ENCODE assay signal across 1 cellular context in the genomic region with DNA sequence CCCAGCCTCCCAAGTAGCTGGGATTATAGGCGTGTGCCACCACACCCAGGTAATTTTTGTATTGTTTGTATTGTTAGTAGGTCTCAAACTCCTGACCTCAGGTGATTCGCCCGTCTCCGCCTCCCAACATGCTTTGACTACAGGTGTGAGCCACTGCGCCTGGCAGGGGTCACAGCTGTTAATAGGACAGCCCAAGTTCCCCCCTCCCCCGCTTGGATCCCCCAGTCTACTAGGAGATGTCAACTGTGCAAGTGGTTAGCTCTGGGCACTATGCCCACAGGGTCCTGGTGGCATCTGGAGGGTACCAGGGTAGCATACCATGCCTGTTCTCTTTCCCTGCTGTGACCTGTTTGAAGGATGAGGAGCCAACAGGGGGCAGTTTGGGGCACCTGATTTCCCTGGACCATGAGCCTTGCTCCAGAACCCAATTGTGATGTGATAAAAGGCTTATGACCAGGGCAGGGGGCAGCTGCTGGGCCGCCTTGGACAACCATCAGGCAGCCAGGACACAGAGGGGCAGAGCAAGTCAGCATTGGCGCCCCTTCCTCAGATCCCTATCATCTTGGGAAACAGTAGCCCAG.
TF ChIP-seq lines count a peak whose summit lies in the region.

A gene with protein sequence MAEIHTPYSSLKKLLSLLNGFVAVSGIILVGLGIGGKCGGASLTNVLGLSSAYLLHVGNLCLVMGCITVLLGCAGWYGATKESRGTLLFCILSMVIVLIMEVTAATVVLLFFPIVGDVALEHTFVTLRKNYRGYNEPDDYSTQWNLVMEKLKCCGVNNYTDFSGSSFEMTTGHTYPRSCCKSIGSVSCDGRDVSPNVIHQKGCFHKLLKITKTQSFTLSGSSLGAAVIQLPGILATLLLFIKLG (plus strand): TSS at position 496 of the 581 bp plus-strand sequence. CDS start 138 bp downstream, outside the sequence.

TF ChIP-seq in SK-N-SH treated with all-trans-retinoic acid at 6 μM for 48 hours, 23 proteins besides CTCF, POLR2A, EP300 and RAD21 (continued from another document):
- TF ChIP-seq TSHZ2 (CRISPR knock-in tag; IDR thresholded peaks at IDR 0.05) (no peak), OSR1 (CRISPR knock-in tag; IDR thresholded peaks at IDR 0.05) (no peak), POU6F1 (CRISPR knock-in tag; IDR thresholded peaks at IDR 0.05; ENCODE audit: borderline replicate concordance, low read depth) (no peak), ZNF8 (CRISPR knock-in tag; IDR thresholded peaks at IDR 0.05) (no peak), ESRRG (CRISPR knock-in tag; IDR thresholded peaks at IDR 0.05) (no peak), CSRNP3 (CRISPR knock-in tag; IDR thresholded peaks at IDR 0.05) (no peak), RARB (CRISPR knock-in tag; IDR thresholded peaks at IDR 0.05) (no peak), ZFP30 (CRISPR knock-in tag; IDR thresholded peaks at IDR 0.05) (no peak), GLIS3 (CRISPR knock-in tag; IDR thresholded peaks at IDR 0.05) (no peak), ZC3H10 (CRISPR knock-in tag; IDR thresholded peaks at IDR 0.05) (no peak), ZNF565 (CRISPR knock-in tag; conservative IDR thresholded peaks at IDR 0.05; ENCODE audit: low read depth) (no peak)
